ENCODE assay signal across 5 cellular contexts in the genomic region with DNA sequence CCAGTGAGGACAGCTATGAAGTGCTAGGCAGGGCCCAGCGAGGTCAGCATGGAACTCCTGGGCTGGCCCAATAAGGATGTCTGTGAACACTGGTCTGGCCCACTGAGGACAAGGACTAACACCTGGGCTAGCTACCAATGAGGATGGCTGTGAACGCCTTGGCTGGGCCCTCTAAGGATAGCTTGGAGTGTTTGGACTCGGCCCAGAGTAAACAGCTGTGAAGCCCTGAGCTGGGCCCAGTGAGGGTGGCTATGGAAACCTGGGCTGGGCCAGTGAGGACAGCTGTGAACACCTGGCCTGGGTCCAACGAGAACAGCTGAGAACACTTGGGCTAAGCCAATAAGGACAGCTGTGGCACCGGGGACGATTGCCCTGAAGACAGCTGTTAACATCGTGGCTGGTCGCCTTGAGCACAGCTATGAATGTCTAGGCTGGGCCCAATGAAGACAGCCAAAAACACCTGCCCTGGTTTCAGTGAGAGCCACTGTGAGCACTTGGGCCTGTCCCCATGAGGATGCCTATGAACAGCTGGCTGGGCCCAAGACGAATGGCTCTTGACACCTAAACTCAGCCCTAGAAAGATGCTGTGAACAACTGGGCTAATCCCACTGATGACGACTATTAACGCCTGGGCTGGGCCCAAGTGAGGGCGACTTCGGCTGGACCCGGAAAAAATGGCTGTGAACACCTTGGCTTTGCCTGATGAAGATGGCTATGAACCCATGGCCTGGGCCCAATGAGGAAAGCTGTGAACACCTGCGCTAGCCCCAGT. TPM values are rescaled to one million over a fixed set of nuclear protein-coding genes. Genes with fewer than 3 reads are reported as not detected.
"Had no signal": no experiment of that assay in that cellular context is flagged by ENCODE, and none has a peak within 500 bp of the region (broad histone marks: within the 10 kb centered on the region; RNA-seq: fewer than 3 reads in every experiment).

No MANE protein-coding gene starts in this region.

RNA-seq across cellular contexts. Expression of gene FAM153A, which starts 18.8 kb away (rescaled TPM):
- total RNA-seq: ascending aorta, dermis blood vessel endothelial cell, endothelial cell of umbilical vein, fibroblast of lung, fibroblast of villous mesenchyme had no signal
- polyA plus RNA-seq: endothelial cell of umbilical vein, fibroblast of lung had no signal
